ENCODE assay signal across 7 cellular contexts in the genomic region with DNA sequence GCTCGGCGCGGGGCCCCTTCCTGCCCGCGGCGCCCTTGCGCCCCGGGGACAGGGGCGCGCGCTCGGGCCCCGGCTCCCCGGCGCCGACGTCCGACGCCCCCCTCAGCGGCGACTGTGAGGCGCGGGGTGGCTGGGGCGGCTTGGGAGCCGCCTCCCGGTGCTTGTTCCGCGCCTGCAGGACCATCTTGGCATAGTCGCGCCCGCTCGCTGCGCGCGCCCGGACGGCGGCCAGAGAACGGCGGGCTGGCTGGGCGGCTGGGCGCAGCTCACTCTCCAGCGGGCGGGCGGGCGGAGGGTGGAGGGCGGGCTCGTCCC. TPM values are rescaled to one million over a fixed set of nuclear protein-coding genes. Genes with fewer than 3 reads are reported as not detected.
DNase-seq lines count a peak whose midpoint lies in the region; ATAC-seq and TF ChIP-seq lines count a peak whose summit lies in the region.

Gene DPY19L1 (minus strand): TSS at position 275 of the 315 bp plus-strand sequence. CDS start 91 bp downstream, at position 184.

- H3K36me3 ChIP-seq in ectodermal cell (ENCODE audit: control insufficient read depth, insufficient read depth, low read length) = no peaks in the 10 kb centered on the region

- peak within 1 kb of the TSS; percentile 81 for H3K27ac ChIP-seq in ectodermal cell (ENCODE audit: insufficient read depth, low read depth, low read length, poor library complexity, severe bottlenecking)

- DNase-seq in LNCaP clone FGC (ENCODE audit: low read depth) (no peak), myocyte (ENCODE audit: low read depth) (no peak), NCI-H774 (lab: John Stamatoyannopoulos, UW) (no peak)

- WGBS in ectodermal cell, 2 experiments = 0% methylated on average over 48 of the region's 48 CpGs

- ATAC-seq in GM21381 (IDR thresholded peaks at IDR 0.05; ENCODE audit: unreplicated experiment) (peak; percentile 27), HG03097 (IDR thresholded peaks at IDR 0.05; ENCODE audit: low FRiP score, unreplicated experiment) (no peak), HG03342 (IDR thresholded peaks at IDR 0.05; ENCODE audit: unreplicated experiment) (no peak)

- no peaks in the 10 kb centered on the region for H3K9me3 ChIP-seq in ectodermal cell (ENCODE audit: control insufficient read depth, low read length)

- peak within 1 kb of the TSS; percentile 53 for H3K4me3 ChIP-seq in LNCaP clone FGC (ENCODE audit: low read depth, low read length)
- H3K4me3 ChIP-seq in ectodermal cell (ENCODE audit: insufficient read depth, low read depth, low read length) = peak within 1 kb of the TSS; percentile 80

- peaks cover 13% of the 10 kb centered on the region for H3K4me1 ChIP-seq in ectodermal cell (ENCODE audit: control insufficient read depth, insufficient read depth, low read length)

- no peak for TF ChIP-seq CTCF in LNCaP clone FGC (IDR thresholded peaks at IDR 0.05; ENCODE audit: control insufficient read depth, extremely low read depth, insufficient read depth)

- H3K27me3 ChIP-seq in ectodermal cell (ENCODE audit: control insufficient read depth, insufficient read depth, low read length, poor library complexity, severe bottlenecking) = no peaks in the 10 kb centered on the region

RNA-seq across cellular contexts. Expression of gene DPY19L1, which starts in this region (rescaled TPM):
- polyA plus RNA-seq in ectodermal cell (2013, experiment 1 of 4) = 62.7 TPM
- polyA plus RNA-seq in ectodermal cell (2013, experiment 2 of 4) = 82.1 TPM
- polyA plus RNA-seq in ectodermal cell (2013, experiment 3 of 4) = 61.1 TPM
- polyA plus RNA-seq in ectodermal cell (2013, experiment 4 of 4) = 70.4 TPM
- total RNA-seq in myocyte = 35.7 and 47.7 TPM in 2 replicates
- 15.3 TPM for polyA plus RNA-seq in myocyte (2012)
